1 cellular context compared by ENCODE assay signal in genomic region chr7:5822742-5823503, GRCh38.
TF ChIP-seq lines count a peak whose summit lies in the region.

No MANE protein-coding gene starts in this region.

TF ChIP-seq in HepG2, 621 proteins besides CTCF, POLR2A, EP300 and RAD21 (continued from another document and continues in another):
- TF ChIP-seq ZNF280B (CRISPR knock-in tag; IDR thresholded peaks at IDR 0.05; ENCODE audit: borderline replicate concordance) = peak; percentile 74; the same call in 1 of the 2 replicates
- TF ChIP-seq, protein P1, sequence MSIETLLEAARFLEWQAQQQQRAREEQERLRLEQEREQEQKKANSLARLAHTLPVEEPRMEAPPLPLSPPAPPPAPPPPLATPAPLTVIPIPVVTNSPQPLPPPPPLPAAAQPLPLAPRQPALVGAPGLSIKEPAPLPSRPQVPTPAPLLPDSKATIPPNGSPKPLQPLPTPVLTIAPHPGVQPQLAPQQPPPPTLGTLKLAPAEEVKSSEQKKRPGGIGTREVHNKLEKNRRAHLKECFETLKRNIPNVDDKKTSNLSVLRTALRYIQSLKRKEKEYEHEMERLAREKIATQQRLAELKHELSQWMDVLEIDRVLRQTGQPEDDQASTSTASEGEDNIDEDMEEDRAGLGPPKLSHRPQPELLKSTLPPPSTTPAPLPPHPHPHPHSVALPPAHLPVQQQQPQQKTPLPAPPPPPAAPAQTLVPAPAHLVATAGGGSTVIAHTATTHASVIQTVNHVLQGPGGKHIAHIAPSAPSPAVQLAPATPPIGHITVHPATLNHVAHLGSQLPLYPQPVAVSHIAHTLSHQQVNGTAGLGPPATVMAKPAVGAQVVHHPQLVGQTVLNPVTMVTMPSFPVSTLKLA (IDR thresholded peaks at IDR 0.05) = peak; percentile 58; the same call in 1 of the 2 replicates
- TF ChIP-seq ZNF550 (CRISPR knock-in tag; IDR thresholded peaks at IDR 0.05; ENCODE audit: borderline replicate concordance) = no peak
- no peak for TF ChIP-seq RBM39 (IDR thresholded peaks at IDR 0.05; ENCODE audit: low read depth, low read length, poor library complexity, severe bottlenecking)
- no peak for TF ChIP-seq NCOA5 (CRISPR knock-in tag; IDR thresholded peaks at IDR 0.05)
- TF ChIP-seq ZBTB3 (CRISPR knock-in tag; IDR thresholded peaks at IDR 0.05; ENCODE audit: borderline replicate concordance, low read depth) = no peak
- TF ChIP-seq HMGA1 (CRISPR knock-in tag; conservative IDR thresholded peaks at IDR 0.05) = no peak
- TF ChIP-seq, protein P2, sequence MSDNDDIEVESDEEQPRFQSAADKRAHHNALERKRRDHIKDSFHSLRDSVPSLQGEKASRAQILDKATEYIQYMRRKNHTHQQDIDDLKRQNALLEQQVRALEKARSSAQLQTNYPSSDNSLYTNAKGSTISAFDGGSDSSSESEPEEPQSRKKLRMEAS (IDR thresholded peaks at IDR 0.05) = peak; percentile 82
- TF ChIP-seq ZBTB49 (CRISPR knock-in tag; IDR thresholded peaks at IDR 0.05; ENCODE audit: borderline replicate concordance) = no peak
- TF ChIP-seq ISX (CRISPR knock-in tag; conservative IDR thresholded peaks at IDR 0.05) = no peak
- no peak for TF ChIP-seq ZNF549 (CRISPR knock-in tag; IDR thresholded peaks at IDR 0.05)
- TF ChIP-seq, protein P3, sequence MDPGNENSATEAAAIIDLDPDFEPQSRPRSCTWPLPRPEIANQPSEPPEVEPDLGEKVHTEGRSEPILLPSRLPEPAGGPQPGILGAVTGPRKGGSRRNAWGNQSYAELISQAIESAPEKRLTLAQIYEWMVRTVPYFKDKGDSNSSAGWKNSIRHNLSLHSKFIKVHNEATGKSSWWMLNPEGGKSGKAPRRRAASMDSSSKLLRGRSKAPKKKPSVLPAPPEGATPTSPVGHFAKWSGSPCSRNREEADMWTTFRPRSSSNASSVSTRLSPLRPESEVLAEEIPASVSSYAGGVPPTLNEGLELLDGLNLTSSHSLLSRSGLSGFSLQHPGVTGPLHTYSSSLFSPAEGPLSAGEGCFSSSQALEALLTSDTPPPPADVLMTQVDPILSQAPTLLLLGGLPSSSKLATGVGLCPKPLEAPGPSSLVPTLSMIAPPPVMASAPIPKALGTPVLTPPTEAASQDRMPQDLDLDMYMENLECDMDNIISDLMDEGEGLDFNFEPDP (CRISPR knock-in tag; conservative IDR thresholded peaks at IDR 0.05) = no peak
- no peak for TF ChIP-seq RFX3 (CRISPR knock-in tag; IDR thresholded peaks at IDR 0.05)
- TF ChIP-seq, protein P4, sequence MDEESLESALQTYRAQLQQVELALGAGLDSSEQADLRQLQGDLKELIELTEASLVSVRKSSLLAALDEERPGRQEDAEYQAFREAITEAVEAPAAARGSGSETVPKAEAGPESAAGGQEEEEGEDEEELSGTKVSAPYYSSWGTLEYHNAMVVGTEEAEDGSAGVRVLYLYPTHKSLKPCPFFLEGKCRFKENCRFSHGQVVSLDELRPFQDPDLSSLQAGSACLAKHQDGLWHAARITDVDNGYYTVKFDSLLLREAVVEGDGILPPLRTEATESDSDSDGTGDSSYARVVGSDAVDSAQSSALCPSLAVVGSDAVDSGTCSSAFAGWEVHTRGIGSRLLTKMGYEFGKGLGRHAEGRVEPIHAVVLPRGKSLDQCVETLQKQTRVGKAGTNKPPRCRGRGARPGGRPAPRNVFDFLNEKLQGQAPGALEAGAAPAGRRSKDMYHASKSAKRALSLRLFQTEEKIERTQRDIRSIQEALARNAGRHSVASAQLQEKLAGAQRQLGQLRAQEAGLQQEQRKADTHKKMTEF (CRISPR knock-in tag; IDR thresholded peaks at IDR 0.05) = peak; percentile 62
- TF ChIP-seq SKI (IDR thresholded peaks at IDR 0.05; ENCODE audit: partially characterized antibody) = no peak
- no peak for TF ChIP-seq SNAPC2 (CRISPR knock-in tag; IDR thresholded peaks at IDR 0.05)
- no peak for TF ChIP-seq ZNF564 (CRISPR knock-in tag; IDR thresholded peaks at IDR 0.05)
- 0 out of 2 replicates have a peak, but pooled peaks have one; percentile 23 for TF ChIP-seq HOXA5 (CRISPR knock-in tag; IDR thresholded peaks at IDR 0.05)
- no peak for TF ChIP-seq ZNF318 (CRISPR knock-in tag; IDR thresholded peaks at IDR 0.05)
- no peak for TF ChIP-seq ZNF572 (CRISPR knock-in tag; IDR thresholded peaks at IDR 0.05)
- no peak for TF ChIP-seq THYN1 (CRISPR knock-in tag; IDR thresholded peaks at IDR 0.05; ENCODE audit: borderline replicate concordance, low read depth)
- TF ChIP-seq, protein P5, sequence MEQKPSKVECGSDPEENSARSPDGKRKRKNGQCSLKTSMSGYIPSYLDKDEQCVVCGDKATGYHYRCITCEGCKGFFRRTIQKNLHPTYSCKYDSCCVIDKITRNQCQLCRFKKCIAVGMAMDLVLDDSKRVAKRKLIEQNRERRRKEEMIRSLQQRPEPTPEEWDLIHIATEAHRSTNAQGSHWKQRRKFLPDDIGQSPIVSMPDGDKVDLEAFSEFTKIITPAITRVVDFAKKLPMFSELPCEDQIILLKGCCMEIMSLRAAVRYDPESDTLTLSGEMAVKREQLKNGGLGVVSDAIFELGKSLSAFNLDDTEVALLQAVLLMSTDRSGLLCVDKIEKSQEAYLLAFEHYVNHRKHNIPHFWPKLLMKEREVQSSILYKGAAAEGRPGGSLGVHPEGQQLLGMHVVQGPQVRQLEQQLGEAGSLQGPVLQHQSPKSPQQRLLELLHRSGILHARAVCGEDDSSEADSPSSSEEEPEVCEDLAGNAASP (CRISPR knock-in tag; IDR thresholded peaks at IDR 0.05; ENCODE audit: borderline replicate concordance) = no peak
- peak; percentile 78; the same call in 1 of the 2 replicates for TF ChIP-seq ARNTL (CRISPR knock-in tag; IDR thresholded peaks at IDR 0.05)
- no peak for TF ChIP-seq MZF1 (CRISPR knock-in tag; IDR thresholded peaks at IDR 0.05; ENCODE audit: borderline replicate concordance)
- no peak for TF ChIP-seq ZNF17 (CRISPR knock-in tag; IDR thresholded peaks at IDR 0.05)
- TF ChIP-seq MYC (CRISPR knock-in tag; IDR thresholded peaks at IDR 0.05; ENCODE audit: borderline replicate concordance) = peak; percentile 84
- TF ChIP-seq RBFOX2 (IDR thresholded peaks at IDR 0.05; ENCODE audit: low read depth, low read length) = peak; percentile 72
- TF ChIP-seq DZIP1 (CRISPR knock-in tag; IDR thresholded peaks at IDR 0.05) = no peak
- TF ChIP-seq GFI1 (CRISPR knock-in tag; IDR thresholded peaks at IDR 0.05; ENCODE audit: borderline replicate concordance) = no peak
- TF ChIP-seq ATF7-NPFF (CRISPR knock-in tag; IDR thresholded peaks at IDR 0.05; ENCODE audit: low read depth) = no peak
- TF ChIP-seq ZMYM4 (CRISPR knock-in tag; IDR thresholded peaks at IDR 0.05) = 0 out of 2 replicates have a peak, but pooled peaks have one; percentile 46
- no peak for TF ChIP-seq SP140L (CRISPR knock-in tag; IDR thresholded peaks at IDR 0.05; ENCODE audit: borderline replicate concordance)
- no peak for TF ChIP-seq TBP (CRISPR knock-in tag; IDR thresholded peaks at IDR 0.05)
- TF ChIP-seq TEAD3 (CRISPR knock-in tag; optimal IDR thresholded peaks at IDR 0.05; ENCODE audit: borderline replicate concordance) = peak; percentile 25
- TF ChIP-seq, protein P6, sequence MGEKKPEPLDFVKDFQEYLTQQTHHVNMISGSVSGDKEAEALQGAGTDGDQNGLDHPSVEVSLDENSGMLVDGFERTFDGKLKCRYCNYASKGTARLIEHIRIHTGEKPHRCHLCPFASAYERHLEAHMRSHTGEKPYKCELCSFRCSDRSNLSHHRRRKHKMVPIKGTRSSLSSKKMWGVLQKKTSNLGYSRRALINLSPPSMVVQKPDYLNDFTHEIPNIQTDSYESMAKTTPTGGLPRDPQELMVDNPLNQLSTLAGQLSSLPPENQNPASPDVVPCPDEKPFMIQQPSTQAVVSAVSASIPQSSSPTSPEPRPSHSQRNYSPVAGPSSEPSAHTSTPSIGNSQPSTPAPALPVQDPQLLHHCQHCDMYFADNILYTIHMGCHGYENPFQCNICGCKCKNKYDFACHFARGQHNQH (CRISPR knock-in tag; IDR thresholded peaks at IDR 0.05) = peak; percentile 35; the same call in 1 of the 2 replicates
- TF ChIP-seq NR1H2 (CRISPR knock-in tag; IDR thresholded peaks at IDR 0.05; ENCODE audit: borderline replicate concordance, low read depth) = no peak
